ENCODE assay signal across 15 cellular contexts in genomic region chr2:218130373-218130772, GRCh38. TPM values are rescaled to one million over a fixed set of nuclear protein-coding genes. Genes with fewer than 3 reads are reported as not detected.
A peak's percentile ranks its signal among the peaks of the same experiment; 100 is the strongest.
DNase-seq lines count a peak whose midpoint lies in the region; ATAC-seq and TF ChIP-seq lines count a peak whose summit lies in the region.
"Had no signal": no experiment of that assay in that cellular context is flagged by ENCODE, and none has a peak within 500 bp of the region (broad histone marks: within the 10 kb centered on the region; RNA-seq: fewer than 3 reads in every experiment).

No MANE protein-coding gene starts in this region.

- intact Hi-C loops in natural killer cell (cut with micrococcal nuclease) = loop anchor here (2.0 kb wide), 1 partner anchor 36 kb away; the partner anchor contains the start of gene CXCR1

- TF ChIP-seq CTCF in natural killer cell (IDR thresholded peaks at IDR 0.05) = no peak

- ATAC-seq in esophagus mucosa (peak; percentile 54), natural killer cell (peak; percentile 70 to 89 (median 88))
- ATAC-seq: HCT116 had no signal

- H3K9me3 Mint-ChIP-seq in natural killer cell = no peaks in the 10 kb centered on the region
- H3K9me3 Mint-ChIP-seq: CD4-positive, alpha-beta T cell had no signal

- peaks cover 83 to 86% of the 10 kb centered on the region in 2 donors for H3K4me1 Mint-ChIP-seq in natural killer cell

- peak overlapping the region; percentile 97 for H3K4me3 Mint-ChIP-seq in natural killer cell
- H3K4me3 Mint-ChIP-seq: CD4-positive, alpha-beta T cell had no signal

- peaks cover 10% of the 10 kb centered on the region for H3K36me3 Mint-ChIP-seq in natural killer cell

- H3K27ac Mint-ChIP-seq in natural killer cell = peak overlapping the region; percentile 75 to 95
- H3K27ac Mint-ChIP-seq: CD4-positive, alpha-beta T cell had no signal

- no peaks in the 10 kb centered on the region for H3K27me3 Mint-ChIP-seq in natural killer cell (ENCODE audit: low read depth in 2 of 2)

- peak; percentile 5 to 6 for DNase-seq in stimulated activated CD8-positive, alpha-beta memory T cell treated with anti-CD3 and anti-CD28 coated beads, Interleukin-7, amount 100 ng/mL, for 1 hour (ENCODE audit: low read depth in 2 of 2)
- DNase-seq in stimulated activated CD8-positive, alpha-beta memory T cell treated with anti-CD3 and anti-CD28 coated beads, Interleukin-4, amount 100 ng/mL, for 48 hours = no peak
- DNase-seq in natural killer cell (peak; percentile 50), Ammon's horn (ENCODE audit: low spot score) (no peak), LoVo (ENCODE audit: low spot score) (no peak), C1 segment of cervical spinal cord (lab: John Stamatoyannopoulos, UW) (no peak), NCI-H446 treated with DMSO at 0.1 percent for 48 hours (lab: John Stamatoyannopoulos, UW) (no peak)
- DNase-seq: CD4-positive, alpha-beta T cell; DMS79 had no signal

RNA-seq across cellular contexts. Expression of gene CXCR2, which starts 4.5 kb away (rescaled TPM):
- total RNA-seq in esophagus mucosa (18.7 TPM), natural killer cell (10 to 100 TPM; 24.3 to 35.3 (median 25.8) TPM)
- total RNA-seq: A673; CD4-positive, alpha-beta T cell; G401; GM23248 had no signal

RNA-seq across cellular contexts. Expression of gene CXCR1, which starts 36.4 kb away (rescaled TPM):
- total RNA-seq in esophagus mucosa = 0.72 TPM
- 10 to 100 TPM in 2 of 3 donors, 1 to 10 TPM in 1; 9.1 to 19.2 (median 10.6) TPM for total RNA-seq in natural killer cell
- total RNA-seq: A673, G401, GM23248, HT1080 had no signal

Comparison
In these comparisons a context has a peak if more than half of its experiments do, and no peak if none do; other contexts are left out.
1. DNase-seq: peak in stimulated activated CD8-positive, alpha-beta memory T cell treated with anti-CD3 and anti-CD28 coated beads, Interleukin-7, amount 100 ng/mL, for 1 hour (2 of 2) and natural killer cell (single experiment); none in stimulated activated CD8-positive, alpha-beta memory T cell treated with anti-CD3 and anti-CD28 coated beads, Interleukin-4, amount 100 ng/mL, for 48 hours (single experiment), Ammon's horn (single experiment), LoVo (single experiment), C1 segment of cervical spinal cord (0 of 14) and NCI-H446 treated with DMSO at 0.1 percent for 48 hours (single experiment).